ENCODE assay signal across 15 cellular contexts in the genomic region with DNA sequence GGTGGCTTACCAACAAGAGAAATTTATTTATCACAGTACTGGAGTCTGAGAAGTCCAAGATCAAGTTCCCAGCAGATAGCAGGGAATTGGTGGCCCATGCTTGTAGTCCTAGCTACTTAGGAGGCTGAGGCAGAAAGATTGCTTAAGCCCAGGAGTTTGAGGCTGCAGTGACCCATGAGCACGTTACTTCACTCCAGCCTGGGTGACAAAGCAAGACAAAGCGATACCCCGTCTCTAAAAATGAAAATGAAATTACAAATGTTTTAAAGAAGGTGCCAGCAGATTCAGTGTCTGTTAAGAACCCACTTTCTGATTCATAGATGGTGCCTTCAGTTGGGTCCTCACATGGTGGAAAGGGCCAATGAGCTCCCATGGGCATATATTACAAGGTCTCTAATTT.
"Had no signal": no experiment of that assay in that cellular context is flagged by ENCODE, and none has a peak within 500 bp of the region (broad histone marks: within the 10 kb centered on the region; RNA-seq: fewer than 3 reads in every experiment).

No MANE protein-coding gene starts in this region.

- H3K27ac ChIP-seq: heart left ventricle, neural progenitor cell, WERI-Rb-1 had no signal

- H3K27me3 Mint-ChIP-seq: brain, memory B cell had no signal

- ATAC-seq: activated CD8-positive, alpha-beta T cell treated with anti-CD3 and anti-CD28 coated beads, Interleukin-2, amount 10 ng/mL, durations not matched to agents 7 days and 5 days; activated naive CD4-positive, alpha-beta T cell treated with anti-CD3 and anti-CD28 coated beads, Interleukin-2, amount 50 U/mL, for 72 hours; heart left ventricle; mucosa of descending colon had no signal

- H3K27me3 ChIP-seq: heart left ventricle, neural progenitor cell had no signal

- H3K4me3 ChIP-seq: heart left ventricle, mucosa of descending colon, neural progenitor cell had no signal

- H3K27ac Mint-ChIP-seq: activated CD8-positive, alpha-beta T cell treated with anti-CD3 and anti-CD28 coated beads, Interleukin-2, amount 10 ng/mL, durations not matched to agents 7 days and 5 days; activated naive CD4-positive, alpha-beta T cell treated with anti-CD3 and anti-CD28 coated beads, Interleukin-2, amount 50 U/mL, for 72 hours; brain; memory B cell; neural progenitor cell had no signal

- H3K9ac ChIP-seq: neural progenitor cell had no signal

- DNase-seq: activated CD4-positive, alpha-beta T cell treated with anti-CD3 and anti-CD28 coated beads, Interleukin-2, amount 50 U/mL, for 1 hour; activated CD4-positive, CD25-positive, alpha-beta regulatory T cell treated with anti-CD3 and anti-CD28 coated beads, Interleukin-2, amount 50 U/mL, for 72 hours; activated CD8-positive, alpha-beta T cell treated with anti-CD3 and anti-CD28 coated beads, Interleukin-2, amount 10 ng/mL, durations not matched to agents 7 days and 5 days; activated gamma-delta T cell treated with Interleukin-2 at 50 U/mL for 16 hours; activated T-cell treated with anti-CD3 and anti-CD28 coated beads, Interleukin-2, amount 50 U/mL, for 1 hour; aorta; heart left ventricle; mucosa of descending colon; stimulated activated CD4-positive, alpha-beta T cell treated with anti-CD3 and anti-CD28 coated beads, Interleukin-4, amount 100 ng/mL, for 1 hour; stimulated activated naive CD4-positive, alpha-beta T cell; WERI-Rb-1 had no signal

- H3K4me2 ChIP-seq: neural progenitor cell had no signal

- H3K9me3 ChIP-seq: mucosa of descending colon had no signal

- H2AFZ ChIP-seq: neural progenitor cell had no signal

- H3K4me3 Mint-ChIP-seq: activated CD8-positive, alpha-beta T cell treated with anti-CD3 and anti-CD28 coated beads, Interleukin-2, amount 10 ng/mL, durations not matched to agents 7 days and 5 days; brain; memory B cell; neural progenitor cell had no signal

- H3K36me3 ChIP-seq: heart left ventricle, neural progenitor cell, WERI-Rb-1 had no signal
